Comparison of ENCODE assay signal across 8 cellular contexts in the genomic region with DNA sequence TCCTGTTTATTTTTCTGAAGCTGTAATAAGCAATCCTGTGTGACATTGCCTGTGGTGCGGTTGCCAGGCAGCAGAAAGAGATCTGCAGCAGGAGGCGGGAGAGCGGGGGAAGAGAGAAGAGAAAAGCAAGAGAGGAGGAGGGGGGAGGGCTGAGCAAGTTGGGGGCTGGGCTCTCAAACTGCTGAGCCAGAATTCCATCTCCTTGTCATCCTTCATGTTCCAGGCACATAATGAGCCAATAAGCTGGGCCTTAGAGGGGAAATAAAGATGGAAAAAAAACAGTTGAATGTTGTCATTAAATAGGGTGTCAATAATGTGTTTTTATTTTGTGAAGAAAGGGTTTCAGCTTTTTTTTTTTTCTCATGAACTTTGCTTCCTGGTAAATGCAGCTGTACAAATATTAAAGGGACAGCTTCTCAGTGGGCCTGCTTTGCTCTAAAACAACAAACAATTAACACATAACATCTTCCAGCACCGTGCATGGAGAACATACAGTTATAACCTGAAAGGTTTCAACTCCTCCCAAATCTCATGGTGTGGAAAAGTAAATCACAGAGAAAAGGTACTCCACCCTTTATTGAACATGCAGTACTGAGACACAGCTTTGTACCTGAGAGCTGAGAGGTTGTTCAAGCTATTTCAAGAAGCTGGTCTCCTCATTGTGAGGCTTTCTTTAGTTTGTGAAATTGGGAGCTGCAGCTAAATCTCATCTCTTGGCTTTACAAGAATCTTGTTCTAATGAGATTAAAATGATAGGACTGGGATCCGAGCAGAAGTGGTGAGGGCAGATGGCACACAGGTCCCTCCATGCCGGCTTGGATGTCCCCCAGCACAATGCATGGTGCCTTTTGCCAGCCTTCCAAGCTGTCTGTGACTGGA.
DNase-seq lines count a peak whose midpoint lies in the region; ATAC-seq and TF ChIP-seq lines count a peak whose summit lies in the region.

No MANE protein-coding gene starts in this region.

- no peaks in the 10 kb centered on the region for H4K20me1 ChIP-seq in Loucy (ENCODE audit: insufficient read depth, low read length, poor library complexity, severe bottlenecking)

- no peak overlapping the region for H3K9ac ChIP-seq in Loucy (ENCODE audit: low read depth, low read length, poor library complexity, severe bottlenecking)

- no peaks in the 10 kb centered on the region for H3K9me3 ChIP-seq in Loucy (ENCODE audit: insufficient read depth, low read depth, low read length)
- H3K9me3 ChIP-seq in right lobe of liver: no peaks in the 10 kb centered on the region

- no peaks in the 10 kb centered on the region for H3K79me2 ChIP-seq in Loucy (ENCODE audit: insufficient read depth, low read length)

- ATAC-seq in SK-N-SH treated with all-trans-retinoic acid at 6 μM for 48 hours (peak; percentile 96), right lobe of liver (peak; percentile 80 to 93 (median 90)), GM21737 (IDR thresholded peaks at IDR 0.05; ENCODE audit: unreplicated experiment) (no peak), HG03175 (IDR thresholded peaks at IDR 0.05; ENCODE audit: unreplicated experiment) (no peak)

- intact Hi-C loops in right lobe of liver (cut with DNase I): no loop called here

- peak; percentile 14 for DNase-seq in A172 (ENCODE audit: low spot score)
- peak; percentile 62 for DNase-seq in dermis blood vessel endothelial cell
- peak; percentile 56 to 81 (median 65) for DNase-seq in right lobe of liver
- DNase-seq in stimulated activated CD4-positive, alpha-beta T cell treated with anti-CD3 and anti-CD28 coated beads, Interleukin-4, amount 100 ng/mL, for 24 hours: peak; percentile 35

- H3K27me3 ChIP-seq in Loucy (ENCODE audit: insufficient read depth, low read length, poor library complexity, severe bottlenecking) (no peaks in the 10 kb centered on the region), right lobe of liver (no peaks in the 10 kb centered on the region)

- H3K27ac ChIP-seq in right lobe of liver: no peak overlapping the region

- H2AFZ ChIP-seq in Loucy (ENCODE audit: low read length): no peak overlapping the region

- peak overlapping the region; percentile 39 for H3K4me2 ChIP-seq in Loucy (ENCODE audit: low read depth, low read length, poor library complexity, severe bottlenecking)

- H3K4me3 ChIP-seq in Loucy (ENCODE audit: low read length, poor library complexity, severe bottlenecking) (no peak overlapping the region), right lobe of liver (no peak overlapping the region)

- no peak for TF ChIP-seq CTCF in Loucy (conservative IDR thresholded peaks at IDR 0.05; ENCODE audit: low read length)
- TF ChIP-seq CTCF in right lobe of liver (IDR thresholded peaks at IDR 0.05): no peak

- TF ChIP-seq POLR2A in right lobe of liver (IDR thresholded peaks at IDR 0.05): no peak

- no peaks in the 10 kb centered on the region for H3K9me2 ChIP-seq in Loucy (replicated peaks; ENCODE audit: low read depth, low read length)

- no peaks in the 10 kb centered on the region for H3F3A ChIP-seq in Loucy (ENCODE audit: low read depth)

- H3K36me3 ChIP-seq in Loucy (ENCODE audit: insufficient read depth, low read length) (no peaks in the 10 kb centered on the region), right lobe of liver (no peaks in the 10 kb centered on the region)

- H3K4me1 ChIP-seq in Loucy (ENCODE audit: insufficient read depth, low read length, poor library complexity, severe bottlenecking) (peaks cover 37% of the 10 kb centered on the region), right lobe of liver (peaks cover 0 to 17% (median 11%) of the 10 kb centered on the region in 4 donors)

- 6% methylated on average over 5 of the region's 6 CpGs for WGBS in right lobe of liver (ENCODE audit: insufficient coverage, low coverage, low lambda C conversion rate, missing lambda C conversion rate)

TF ChIP-seq in SK-N-SH treated with all-trans-retinoic acid at 6 μM for 48 hours, 23 proteins besides CTCF, POLR2A, EP300 and RAD21:
- TF ChIP-seq ISL1 (CRISPR knock-in tag; IDR thresholded peaks at IDR 0.05): no peak
- no peak for TF ChIP-seq CSDC2 (CRISPR knock-in tag; IDR thresholded peaks at IDR 0.05)
- TF ChIP-seq OSR1 (CRISPR knock-in tag; IDR thresholded peaks at IDR 0.05): no peak
- TF ChIP-seq, protein P1, sequence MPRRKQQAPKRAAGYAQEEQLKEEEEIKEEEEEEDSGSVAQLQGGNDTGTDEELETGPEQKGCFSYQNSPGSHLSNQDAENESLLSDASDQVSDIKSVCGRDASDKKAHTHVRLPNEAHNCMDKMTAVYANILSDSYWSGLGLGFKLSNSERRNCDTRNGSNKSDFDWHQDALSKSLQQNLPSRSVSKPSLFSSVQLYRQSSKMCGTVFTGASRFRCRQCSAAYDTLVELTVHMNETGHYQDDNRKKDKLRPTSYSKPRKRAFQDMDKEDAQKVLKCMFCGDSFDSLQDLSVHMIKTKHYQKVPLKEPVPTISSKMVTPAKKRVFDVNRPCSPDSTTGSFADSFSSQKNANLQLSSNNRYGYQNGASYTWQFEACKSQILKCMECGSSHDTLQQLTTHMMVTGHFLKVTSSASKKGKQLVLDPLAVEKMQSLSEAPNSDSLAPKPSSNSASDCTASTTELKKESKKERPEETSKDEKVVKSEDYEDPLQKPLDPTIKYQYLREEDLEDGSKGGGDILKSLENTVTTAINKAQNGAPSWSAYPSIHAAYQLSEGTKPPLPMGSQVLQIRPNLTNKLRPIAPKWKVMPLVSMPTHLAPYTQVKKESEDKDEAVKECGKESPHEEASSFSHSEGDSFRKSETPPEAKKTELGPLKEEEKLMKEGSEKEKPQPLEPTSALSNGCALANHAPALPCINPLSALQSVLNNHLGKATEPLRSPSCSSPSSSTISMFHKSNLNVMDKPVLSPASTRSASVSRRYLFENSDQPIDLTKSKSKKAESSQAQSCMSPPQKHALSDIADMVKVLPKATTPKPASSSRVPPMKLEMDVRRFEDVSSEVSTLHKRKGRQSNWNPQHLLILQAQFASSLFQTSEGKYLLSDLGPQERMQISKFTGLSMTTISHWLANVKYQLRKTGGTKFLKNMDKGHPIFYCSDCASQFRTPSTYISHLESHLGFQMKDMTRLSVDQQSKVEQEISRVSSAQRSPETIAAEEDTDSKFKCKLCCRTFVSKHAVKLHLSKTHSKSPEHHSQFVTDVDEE (CRISPR knock-in tag; IDR thresholded peaks at IDR 0.05): peak; percentile 53
- TF ChIP-seq, protein P2, sequence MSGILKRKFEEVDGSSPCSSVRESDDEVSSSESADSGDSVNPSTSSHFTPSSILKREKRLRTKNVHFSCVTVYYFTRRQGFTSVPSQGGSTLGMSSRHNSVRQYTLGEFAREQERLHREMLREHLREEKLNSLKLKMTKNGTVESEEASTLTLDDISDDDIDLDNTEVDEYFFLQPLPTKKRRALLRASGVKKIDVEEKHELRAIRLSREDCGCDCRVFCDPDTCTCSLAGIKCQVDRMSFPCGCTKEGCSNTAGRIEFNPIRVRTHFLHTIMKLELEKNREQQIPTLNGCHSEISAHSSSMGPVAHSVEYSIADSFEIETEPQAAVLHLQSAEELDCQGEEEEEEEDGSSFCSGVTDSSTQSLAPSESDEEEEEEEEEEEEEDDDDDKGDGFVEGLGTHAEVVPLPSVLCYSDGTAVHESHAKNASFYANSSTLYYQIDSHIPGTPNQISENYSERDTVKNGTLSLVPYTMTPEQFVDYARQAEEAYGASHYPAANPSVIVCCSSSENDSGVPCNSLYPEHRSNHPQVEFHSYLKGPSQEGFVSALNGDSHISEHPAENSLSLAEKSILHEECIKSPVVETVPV (CRISPR knock-in tag; IDR thresholded peaks at IDR 0.05): no peak
- no peak for TF ChIP-seq GLIS3 (CRISPR knock-in tag; IDR thresholded peaks at IDR 0.05)
- peak; percentile 25; the same call in 1 of the 2 replicates for TF ChIP-seq TCF4 (CRISPR knock-in tag; IDR thresholded peaks at IDR 0.05; ENCODE audit: borderline replicate concordance)
TF ChIP-seq in SK-N-SH treated with all-trans-retinoic acid at 6 μM for 48 hours: peak in this region for 2.

Comparison
In these comparisons a context has a peak if more than half of its experiments do, and no peak if none do; other contexts are left out.
1. DNase-seq: peak in every context shown above with its lines; median percentile 65 in right lobe of liver; 62 in dermis blood vessel endothelial cell; 35 in stimulated activated CD4-positive, alpha-beta T cell treated with anti-CD3 and anti-CD28 coated beads, Interleukin-4, amount 100 ng/mL, for 24 hours; 14 in A172.
2. ATAC-seq: peak in SK-N-SH treated with all-trans-retinoic acid at 6 μM for 48 hours (single experiment) and right lobe of liver (4 of 4); none in GM21737 (single experiment) and HG03175 (single experiment).